In genomic region chr22:43953988-43954771, GRCh38 we compare ENCODE assay signal across 8 cellular contexts. TPM values are rescaled to one million over a fixed set of nuclear protein-coding genes. Genes with fewer than 3 reads are reported as not detected.
DNase-seq lines count a peak whose midpoint lies in the region; ATAC-seq, FAIRE-seq and TF ChIP-seq lines count a peak whose summit lies in the region.

No MANE protein-coding gene starts in this region.

- no peak for ATAC-seq in left ventricle myocardium superior
- no peak for ATAC-seq in activated T-cell treated with anti-CD3 and anti-CD28 coated beads, Interleukin-2, amount 50 U/mL, for 72 hours (replicated peaks in 1 of 2)
- ATAC-seq in HepG2, result no peak
- no peak for ATAC-seq in left colon

- H2AFZ ChIP-seq in HepG2 (ENCODE audit: low read length), result no peak overlapping the region

- no peaks in the 10 kb centered on the region for H3K27me3 Mint-ChIP-seq in activated T-cell treated with anti-CD3 and anti-CD28 coated beads, Interleukin-2, amount 50 U/mL, for 72 hours (ENCODE audit: low read depth)

- TF ChIP-seq RAD21 in HepG2 (CRISPR knock-in tag; IDR thresholded peaks at IDR 0.05), result no peak

- peak overlapping the region; percentile 87 for H3K4me2 ChIP-seq in HepG2 (ENCODE audit: low read depth, low read length)

- H3K36me3 ChIP-seq in left ventricle myocardium inferior (no peaks in the 10 kb centered on the region), HepG2 (replicated peaks in 1 of 2; ENCODE audit: control insufficient read depth in 1 of 2, insufficient read depth in 2 of 2, low read length in 2 of 2) (no peaks in the 10 kb centered on the region), uterus (no peaks in the 10 kb centered on the region)

- FAIRE-seq in HepG2 (lab: Jason Lieb, UNC), result no peak

- H3K27me3 ChIP-seq in left ventricle myocardium inferior (ENCODE audit: low read depth) (peaks cover 21% of the 10 kb centered on the region), HepG2 (ENCODE audit: control insufficient read depth in 1 of 2, insufficient read depth in 2 of 2, low read length in 2 of 2) (no peaks in the 10 kb centered on the region; a peak in 1 of 5 replicates), uterus (no peaks in the 10 kb centered on the region)

- BruUV-seq in HepG2 (replicated peaks; lab: Mats Ljungman, UMichigan), result no TSS peak

- H3K4me1 ChIP-seq in left ventricle myocardium inferior (peaks cover 41% of the 10 kb centered on the region), HepG2 (ENCODE audit: insufficient read depth, low read length) (peaks cover 31% of the 10 kb centered on the region), uterus (peaks cover 0 to 11% of the 10 kb centered on the region in 2 donors)

- H4K20me1 ChIP-seq in HepG2 (ENCODE audit: insufficient read depth, low read length), result no peaks in the 10 kb centered on the region

- 30% methylated on average over 7 of the region's 7 CpGs for WGBS in HepG2 (ENCODE audit: low lambda C conversion rate)

- TF ChIP-seq EP300 in HepG2 (IDR thresholded peaks at IDR 0.05; ENCODE audit: low read depth in 2 of 2, low read length in 2 of 2), result no peak
- TF ChIP-seq EP300 in HepG2 (CRISPR knock-in tag; IDR thresholded peaks at IDR 0.05; ENCODE audit: borderline replicate concordance), result no peak

- peaks cover 21% of the 10 kb centered on the region for H3K79me2 ChIP-seq in HepG2 (ENCODE audit: insufficient read depth, low read length)

- H3K9me3 ChIP-seq in left ventricle myocardium inferior (replicated peaks), result no peaks in the 10 kb centered on the region
- no peaks in the 10 kb centered on the region for H3K9me3 ChIP-seq in HepG2 (ENCODE audit: low read length)
- no peaks in the 10 kb centered on the region for H3K9me3 ChIP-seq in uterus

- intact Hi-C loops in left ventricle myocardium inferior (cut with micrococcal nuclease) (no loop called here), left ventricle myocardium superior (cut with micrococcal nuclease) (no loop called here), HepG2 (cut with micrococcal nuclease; ENCODE audit: unreplicated experiment) (no loop called here), uterus (cut with DNase I; ENCODE audit: low total_unique reads) (no loop called here), left colon (cut with DNase I, micrococcal nuclease) (no loop called here)

- CTCF ChIA-PET in HepG2 (lab: Yijun Ruan, JAX; ENCODE audit: low intra/inter-chr PET ratio, low total read pairs), result no interaction called here

- peak overlapping the region; percentile 96 for H3K27ac ChIP-seq in left ventricle myocardium inferior (replicated peaks)
- no peak overlapping the region for H3K27ac ChIP-seq in HepG2 (ENCODE audit: extremely low read length, insufficient read depth, low read length)
- H3K27ac ChIP-seq in uterus, result no peak overlapping the region

- peak overlapping the region; percentile 91 to 100 for H3K4me3 Mint-ChIP-seq in activated T-cell treated with anti-CD3 and anti-CD28 coated beads, Interleukin-2, amount 50 U/mL, for 72 hours

- H3K27ac Mint-ChIP-seq in activated T-cell treated with anti-CD3 and anti-CD28 coated beads, Interleukin-2, amount 50 U/mL, for 72 hours, result peak overlapping the region; percentile 77

- POLR2A ChIA-PET in HepG2 (lab: Yijun Ruan, JAX), result interaction anchor here (1.8 to 2.0 kb wide), 2 partner anchors 29 to 32 kb away, joined by 5 to 21 read pairs; partner anchors contain the start of gene PNPLA3

- peaks cover 3 to 4% of the 10 kb centered on the region in 2 donors for H3K36me3 Mint-ChIP-seq in activated T-cell treated with anti-CD3 and anti-CD28 coated beads, Interleukin-2, amount 50 U/mL, for 72 hours (ENCODE audit: insufficient read depth in 2 of 2)

- TF ChIP-seq POLR2A in HepG2 (IDR thresholded peaks at IDR 0.05; ENCODE audit: insufficient read depth in 1 of 2, low read depth in 2 of 2, low read length in 2 of 2) (no peak), uterus (IDR thresholded peaks at IDR 0.05) (no peak)

- H3K4me3 ChIP-seq in left ventricle myocardium inferior, result peak overlapping the region; percentile 98
- H3K4me3 ChIP-seq in HepG2 (replicated peaks in 1 of 3; ENCODE audit: insufficient read depth in 1 of 3, low read depth in 2 of 3, low read length in 3 of 3), result peak overlapping the region; percentile 77 to 99 (median 96); a peak in 5 of 6 replicates
- peak overlapping the region; percentile 90 to 92 for H3K4me3 ChIP-seq in uterus

- in situ Hi-C loops in HepG2 (cut with HindIII; ENCODE audit: extremely low pct_ligation_motif_present, low pct_unique_long_range_greater_than_20kb), result no loop called here

- peak overlapping the region; percentile 84; the same call in 1 of the 2 replicates for H3K9ac ChIP-seq in HepG2 (ENCODE audit: insufficient read depth, low read depth, low read length)

- H3K9me3 Mint-ChIP-seq in activated T-cell treated with anti-CD3 and anti-CD28 coated beads, Interleukin-2, amount 50 U/mL, for 72 hours, result no peaks in the 10 kb centered on the region

- peaks cover 37% of the 10 kb centered on the region for H3K4me1 Mint-ChIP-seq in activated T-cell treated with anti-CD3 and anti-CD28 coated beads, Interleukin-2, amount 50 U/mL, for 72 hours (ENCODE audit: low read depth)

- no peak for TF ChIP-seq CTCF in left ventricle myocardium inferior (IDR thresholded peaks at IDR 0.05; ENCODE audit: borderline replicate concordance)
- no peak for TF ChIP-seq CTCF in HepG2 (CRISPR knock-in tag; IDR thresholded peaks at IDR 0.05)
- no peak for TF ChIP-seq CTCF in uterus (IDR thresholded peaks at IDR 0.05)

- DNase-seq in left ventricle myocardium inferior, result no peak
- no peak for DNase-seq in left ventricle myocardium superior
- no peak for DNase-seq in activated T-cell treated with anti-CD3 and anti-CD28 coated beads, Interleukin-2, amount 50 U/mL, for 72 hours
- DNase-seq in HepG2 (ENCODE audit: low spot score), result no peak
- DNase-seq in uterus, result no peak
- DNase-seq in NCI-H2029 treated with DMSO at 0.1 percent for 48 hours (lab: John Stamatoyannopoulos, UW), result no peak
- DNase-seq in C1 segment of cervical spinal cord (lab: John Stamatoyannopoulos, UW), result no peak
- no peak for DNase-seq in left colon

RNA-seq across cellular contexts. Expression of gene SAMM50, which starts 1.1 kb away (rescaled TPM):
- total RNA-seq in left ventricle myocardium inferior, result 72.0 TPM
- total RNA-seq in left ventricle myocardium superior, result 79.8 TPM
- 10 to 100 TPM; 37.6 to 43.0 TPM for total RNA-seq in activated T-cell treated with anti-CD3 and anti-CD28 coated beads, Interleukin-2, amount 50 U/mL, for 72 hours
- 63.4 and 95.8 TPM in 2 replicates for total RNA-seq in HepG2 (2016; rRNA removed; fragmentation: Illumina TruSeq; extraction: Trizol)
- total RNA-seq in HepG2 (2016; cell fraction: cytosol; rRNA removed; fragmentation: Illumina TruSeq; extraction: Trizol; ENCODE audit: low read depth), result 16.2 and 18.4 TPM in 2 replicates
- 68.1 and 90.1 TPM in 2 replicates for total RNA-seq in HepG2 (2016; cell fraction: insoluble cytoplasmic fraction; rRNA removed; fragmentation: Illumina TruSeq; extraction: Trizol)
- 30.8 and 34.8 TPM in 2 replicates for total RNA-seq in HepG2 (2016; cell fraction: membrane; rRNA removed; fragmentation: Illumina TruSeq; extraction: Trizol)
- total RNA-seq in HepG2 (2016; cell fraction: nucleus; rRNA removed; fragmentation: Illumina TruSeq; extraction: Trizol), result 33.1 and 34.2 TPM in 2 replicates
- polyA plus RNA-seq in HepG2 (2011; rRNA removed), result 26.2 and 34.7 TPM in 2 replicates
- polyA plus RNA-seq in HepG2 (2011; cell fraction: cytosol; rRNA removed), result 27.3 and 27.8 TPM in 2 replicates
- 19.1 and 21.3 TPM in 2 replicates for polyA plus RNA-seq in HepG2 (2011; cell fraction: nucleus; rRNA removed)
- polyA plus RNA-seq in HepG2 (2012), result 36.0 and 46.3 TPM in 2 replicates
- 18.9 and 20.3 TPM in 2 replicates for polyA plus RNA-seq in HepG2 (2016; cell fraction: cytosol; fragmentation: Illumina TruSeq; extraction: Trizol; ENCODE audit: low read depth)
- polyA plus RNA-seq in HepG2 (2016; cell fraction: insoluble cytoplasmic fraction; fragmentation: Illumina TruSeq; extraction: Trizol; ENCODE audit: low read depth), result 90.0 and 99.1 TPM in 2 replicates
- polyA plus RNA-seq in HepG2 (2016; cell fraction: membrane; fragmentation: Illumina TruSeq; extraction: Trizol; ENCODE audit: low read depth), result 27.5 and 27.7 TPM in 2 replicates
- 48.2 and 49.2 TPM in 2 replicates for polyA plus RNA-seq in HepG2 (2016; cell fraction: nucleus; fragmentation: Illumina TruSeq; extraction: Trizol; ENCODE audit: insufficient read depth, low read depth)
- 22.2 and 45.2 TPM in 2 replicates for polyA minus RNA-seq in HepG2 (2011; rRNA and poly(A)+ RNA removed; ENCODE audit: low replicate concordance)
- polyA minus RNA-seq in HepG2 (2011; cell fraction: cytosol; rRNA and poly(A)+ RNA removed), result 20.5 and 22.8 TPM in 2 replicates
- 19.3 and 24.1 TPM in 2 replicates for polyA minus RNA-seq in HepG2 (2011; cell fraction: nucleus; rRNA and poly(A)+ RNA removed)
- 10 to 100 TPM; 16.2 to 58.2 (median 24.8) TPM for total RNA-seq in uterus
- total RNA-seq in left colon, result 10 to 100 TPM; 47.1 to 59.3 TPM

RNA-seq across cellular contexts. Expression of gene PNPLA3, which starts 30.6 kb away (rescaled TPM):
- total RNA-seq in left ventricle myocardium inferior (not detected), left ventricle myocardium superior (0.25 TPM), HepG2 (2016; rRNA removed; fragmentation: Illumina TruSeq; extraction: Trizol) (13.7 and 16.9 TPM in 2 replicates), uterus (1 to 10 TPM in 1 of 4 donors, under 1 TPM in 1, not detected in 2; 0.58 to 1.3 TPM), left colon (1 to 10 TPM in 1 of 2 donors, under 1 TPM in 1; 0.14 to 2.0 TPM)
- total RNA-seq in activated T-cell treated with anti-CD3 and anti-CD28 coated beads, Interleukin-2, amount 50 U/mL, for 72 hours, result under 1 TPM; 0.25 to 0.60 TPM
- total RNA-seq in HepG2 (2016; cell fraction: cytosol; rRNA removed; fragmentation: Illumina TruSeq; extraction: Trizol; ENCODE audit: low read depth), result 4.8 and 8.4 TPM in 2 replicates
- total RNA-seq in HepG2 (2016; cell fraction: insoluble cytoplasmic fraction; rRNA removed; fragmentation: Illumina TruSeq; extraction: Trizol), result 10.7 and 17.4 TPM in 2 replicates
- 4.8 and 6.1 TPM in 2 replicates for total RNA-seq in HepG2 (2016; cell fraction: membrane; rRNA removed; fragmentation: Illumina TruSeq; extraction: Trizol)
- 21.0 and 22.1 TPM in 2 replicates for total RNA-seq in HepG2 (2016; cell fraction: nucleus; rRNA removed; fragmentation: Illumina TruSeq; extraction: Trizol)
- 19.8 and 24.1 TPM in 2 replicates for polyA plus RNA-seq in HepG2 (2011; rRNA removed)
- 9.1 and 9.8 TPM in 2 replicates for polyA plus RNA-seq in HepG2 (2011; cell fraction: cytosol; rRNA removed)
- 53.2 and 70.9 TPM in 2 replicates for polyA plus RNA-seq in HepG2 (2011; cell fraction: nucleus; rRNA removed)
- 13.9 and 14.4 TPM in 2 replicates for polyA plus RNA-seq in HepG2 (2012)
- polyA plus RNA-seq in HepG2 (2016; cell fraction: cytosol; fragmentation: Illumina TruSeq; extraction: Trizol; ENCODE audit: low read depth), result 0.89 and 0.97 TPM in 2 replicates
- polyA plus RNA-seq in HepG2 (2016; cell fraction: insoluble cytoplasmic fraction; fragmentation: Illumina TruSeq; extraction: Trizol; ENCODE audit: low read depth), result 7.2 and 8.6 TPM in 2 replicates
- polyA plus RNA-seq in HepG2 (2016; cell fraction: membrane; fragmentation: Illumina TruSeq; extraction: Trizol; ENCODE audit: low read depth), result 1.2 and 1.4 TPM in 2 replicates
- 32.5 and 34.1 TPM in 2 replicates for polyA plus RNA-seq in HepG2 (2016; cell fraction: nucleus; fragmentation: Illumina TruSeq; extraction: Trizol; ENCODE audit: insufficient read depth, low read depth)
- 7.9 and 27.4 TPM in 2 replicates for polyA minus RNA-seq in HepG2 (2011; rRNA and poly(A)+ RNA removed; ENCODE audit: low replicate concordance)
- 7.7 and 11.8 TPM in 2 replicates for polyA minus RNA-seq in HepG2 (2011; cell fraction: cytosol; rRNA and poly(A)+ RNA removed)
- polyA minus RNA-seq in HepG2 (2011; cell fraction: nucleus; rRNA and poly(A)+ RNA removed), result 28.2 and 46.9 TPM in 2 replicates
